In genomic region chr11:32792948-32793475, GRCh38 we compare ENCODE assay signal across 9 cellular contexts. TPM values are rescaled to one million over a fixed set of nuclear protein-coding genes. Genes with fewer than 3 reads are reported as not detected.
A peak's percentile ranks its signal among the peaks of the same experiment; 100 is the strongest.
DNase-seq lines count a peak whose midpoint lies in the region; ATAC-seq and TF ChIP-seq lines count a peak whose summit lies in the region.
"Had no signal": no experiment of that assay in that cellular context is flagged by ENCODE, and none has a peak within 500 bp of the region (broad histone marks: within the 10 kb centered on the region; RNA-seq: fewer than 3 reads in every experiment).

No MANE protein-coding gene starts in this region.

- 17% methylated on average over 13 of the region's 13 CpGs for WGBS in right cardiac atrium

- H3F3A ChIP-seq in Loucy (ENCODE audit: low read depth): no peaks in the 10 kb centered on the region

- no peaks in the 10 kb centered on the region for H3K9me3 Mint-ChIP-seq in activated naive CD8-positive, alpha-beta T cell (ENCODE audit: low read depth)

- TF ChIP-seq CTCF in Loucy (conservative IDR thresholded peaks at IDR 0.05; ENCODE audit: low read length) (peak; percentile 88), retinal pigment epithelial cell (conservative IDR thresholded peaks at IDR 0.05; ENCODE audit: low read depth, low read length) (peak; percentile 66)

- peaks cover 1% of the 10 kb centered on the region for H3K27me3 Mint-ChIP-seq in activated naive CD8-positive, alpha-beta T cell

- H3K4me3 ChIP-seq in Loucy (ENCODE audit: low read length, poor library complexity, severe bottlenecking) (peak overlapping the region; percentile 58), right cardiac atrium (ENCODE audit: low read length) (peak overlapping the region; percentile 5), retinal pigment epithelial cell (ENCODE audit: low read length) (no peak overlapping the region)

- H3K27ac Mint-ChIP-seq in activated naive CD8-positive, alpha-beta T cell: no peak overlapping the region

- no peaks in the 10 kb centered on the region for H3K36me3 Mint-ChIP-seq in activated naive CD8-positive, alpha-beta T cell

- no peaks in the 10 kb centered on the region for H3K79me2 ChIP-seq in Loucy (ENCODE audit: insufficient read depth, low read length)

- no peaks in the 10 kb centered on the region for H3K9me2 ChIP-seq in Loucy (replicated peaks; ENCODE audit: low read depth, low read length)

- DNase-seq in DMS153 treated with DMSO at 0.1 percent for 48 hours (lab: John Stamatoyannopoulos, UW; ENCODE audit: unreplicated experiment): peak; percentile 45
- peak; percentile 55 for DNase-seq in SKM-1 (lab: John Stamatoyannopoulos, UW; ENCODE audit: unreplicated experiment)
- peak; percentile 23 to 68 (median 56) for DNase-seq in right cardiac atrium
- no peak for DNase-seq in retinal pigment epithelial cell (ENCODE audit: low read depth)

- H3K4me1 ChIP-seq in Loucy (ENCODE audit: insufficient read depth, low read length, poor library complexity, severe bottlenecking) (no peaks in the 10 kb centered on the region), right cardiac atrium (ENCODE audit: control insufficient read depth, insufficient read depth, low read length) (no peaks in the 10 kb centered on the region)

- no peak overlapping the region for H3K27ac ChIP-seq in right cardiac atrium (ENCODE audit: low read length)
- H3K27ac ChIP-seq: epithelial cell of prostate had no signal

- intact Hi-C loops in right cardiac atrium (cut with DNase I): loop anchor here (5.0 to 10.0 kb wide), 3 partner anchors 468 to 476 kb away; no protein-coding TSS in a partner anchor

- H3K9ac ChIP-seq in Loucy (ENCODE audit: low read depth, low read length, poor library complexity, severe bottlenecking): peak overlapping the region; percentile 48

- peak overlapping the region; percentile 90 for H2AFZ ChIP-seq in Loucy (ENCODE audit: low read length)

- H3K9me3 ChIP-seq in Loucy (ENCODE audit: insufficient read depth, low read depth, low read length) (no peaks in the 10 kb centered on the region), right cardiac atrium (ENCODE audit: control insufficient read depth, low read length) (no peaks in the 10 kb centered on the region)

- no peaks in the 10 kb centered on the region for H4K20me1 ChIP-seq in Loucy (ENCODE audit: insufficient read depth, low read length, poor library complexity, severe bottlenecking)

- ATAC-seq in GM21619 (IDR thresholded peaks at IDR 0.05; ENCODE audit: unreplicated experiment) (peak; percentile 80), right cardiac atrium (peak; percentile 61 to 74), HG03565 (IDR thresholded peaks at IDR 0.05; ENCODE audit: unreplicated experiment) (no peak)

- H3K4me1 Mint-ChIP-seq in activated naive CD8-positive, alpha-beta T cell (ENCODE audit: low read depth): peaks cover 4% of the 10 kb centered on the region

- peak overlapping the region; percentile 51 for H3K4me2 ChIP-seq in Loucy (ENCODE audit: low read depth, low read length, poor library complexity, severe bottlenecking)

- no peaks in the 10 kb centered on the region for H3K36me3 ChIP-seq in Loucy (ENCODE audit: insufficient read depth, low read length)

- peak overlapping the region; percentile 51 for H3K4me3 Mint-ChIP-seq in activated naive CD8-positive, alpha-beta T cell

- H3K27me3 ChIP-seq in Loucy (ENCODE audit: insufficient read depth, low read length, poor library complexity, severe bottlenecking): no peaks in the 10 kb centered on the region
- H3K27me3 ChIP-seq in right cardiac atrium (ENCODE audit: control insufficient read depth, insufficient read depth): no peaks in the 10 kb centered on the region

RNA-seq across cellular contexts. Expression of gene CCDC73, which starts 1.4 kb away (rescaled TPM):
- not detected for total RNA-seq in right cardiac atrium
- not detected for polyA plus RNA-seq in right cardiac atrium

RNA-seq across cellular contexts. Expression of gene PRRG4, which starts 36.7 kb away (rescaled TPM):
- total RNA-seq in right cardiac atrium: 1 to 10 TPM; 1.4 to 2.2 (median 1.9) TPM
- polyA plus RNA-seq in right cardiac atrium: 1.9 TPM
